Comparison of ENCODE assay signal across 8 cellular contexts in the genomic region with DNA sequence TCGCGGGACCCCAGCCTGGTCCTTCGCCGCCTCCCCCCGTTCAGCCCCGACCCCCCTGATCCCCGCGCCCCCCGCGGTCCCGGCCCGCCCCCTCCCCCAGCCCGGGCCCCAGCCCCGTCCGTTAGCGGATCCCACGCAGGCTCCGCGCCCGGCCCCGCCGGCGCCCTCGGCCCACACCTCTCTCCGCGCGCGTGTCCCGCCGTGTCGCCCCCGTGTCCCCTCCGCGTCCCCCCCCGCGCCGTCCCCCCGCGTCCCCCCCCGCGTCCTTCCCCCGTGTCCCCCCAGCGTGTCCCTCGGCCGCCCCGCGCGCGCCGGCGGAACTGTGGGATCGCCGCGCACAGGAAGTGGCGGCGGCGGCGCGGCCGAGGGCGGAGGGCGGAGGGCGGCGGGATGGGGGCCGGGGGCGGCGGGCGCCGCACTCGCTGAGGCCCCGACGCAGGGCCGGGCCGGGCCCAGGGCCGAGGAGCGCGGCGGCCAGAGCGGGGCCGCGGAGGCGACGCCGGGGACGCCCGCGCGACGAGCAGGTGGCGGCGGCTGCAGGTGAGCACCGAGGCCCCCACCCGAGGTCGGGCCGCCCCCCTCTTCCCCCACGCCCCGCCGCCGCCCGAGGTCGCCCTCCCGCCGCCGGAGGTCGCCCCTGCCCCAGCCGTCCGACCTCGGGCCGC. TPM values are rescaled to one million over a fixed set of nuclear protein-coding genes. Genes with fewer than 3 reads are reported as not detected.
DNase-seq lines count a peak whose midpoint lies in the region; ATAC-seq and TF ChIP-seq lines count a peak whose summit lies in the region.

A gene with protein sequence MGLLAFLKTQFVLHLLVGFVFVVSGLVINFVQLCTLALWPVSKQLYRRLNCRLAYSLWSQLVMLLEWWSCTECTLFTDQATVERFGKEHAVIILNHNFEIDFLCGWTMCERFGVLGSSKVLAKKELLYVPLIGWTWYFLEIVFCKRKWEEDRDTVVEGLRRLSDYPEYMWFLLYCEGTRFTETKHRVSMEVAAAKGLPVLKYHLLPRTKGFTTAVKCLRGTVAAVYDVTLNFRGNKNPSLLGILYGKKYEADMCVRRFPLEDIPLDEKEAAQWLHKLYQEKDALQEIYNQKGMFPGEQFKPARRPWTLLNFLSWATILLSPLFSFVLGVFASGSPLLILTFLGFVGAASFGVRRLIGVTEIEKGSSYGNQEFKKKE (plus strand): TSS at position 418 of the 665 bp plus-strand sequence. CDS start 94,459 bp downstream, outside the sequence.

- H3K4me1 ChIP-seq in breast epithelium: peaks cover 4 to 7% of the 10 kb centered on the region in 2 donors

- H3K4me3 ChIP-seq in AG10803 (ENCODE audit: low read length): peak within 1 kb of the TSS; percentile 67
- peak within 1 kb of the TSS; percentile 75 to 93 (median 89) for H3K4me3 ChIP-seq in breast epithelium
- H3K4me3 ChIP-seq in kidney epithelial cell (ENCODE audit: low read depth, low read length): peak within 1 kb of the TSS; percentile 65

- no peaks in the 10 kb centered on the region for H3K9me3 ChIP-seq in breast epithelium

- intact Hi-C loops in T-helper 1 cell treated with Interleukin-12 subunit alpha and Interleukin-12 subunit beta and Interleukin-4 antibody, amounts not matched to agents 30 ng/mL and 1 ng/mL, for 36 hours (cut with micrococcal nuclease): loop anchor here (2.0 to 5.0 kb wide), 3 partner anchors 22 to 53 kb away; no protein-coding TSS in a partner anchor
- intact Hi-C loops in breast epithelium (cut with DNase I; ENCODE audit: low total_unique reads): loop anchor here (5.0 kb wide), 1 partner anchor 72 kb away; no protein-coding TSS in a partner anchor

- ATAC-seq in GM21423 (IDR thresholded peaks at IDR 0.05; ENCODE audit: unreplicated experiment): peak; percentile 22
- ATAC-seq in HG03378 (IDR thresholded peaks at IDR 0.05; ENCODE audit: unreplicated experiment): no peak

- peak within 1 kb of the TSS; percentile 93 to 96 for H3K27ac ChIP-seq in breast epithelium

- TF ChIP-seq CTCF in AG10803 (conservative IDR thresholded peaks at IDR 0.05; ENCODE audit: low read length) (no peak), breast epithelium (IDR thresholded peaks at IDR 0.05) (no peak), kidney epithelial cell (IDR thresholded peaks at IDR 0.05; ENCODE audit: insufficient read depth, low read length, poor library complexity, severe bottlenecking) (no peak)

- H3K36me3 ChIP-seq in breast epithelium (no peaks in the 10 kb centered on the region), kidney epithelial cell (ENCODE audit: control insufficient read depth, insufficient read depth, low read length) (no peaks in the 10 kb centered on the region)

- no peak for TF ChIP-seq POLR2A in breast epithelium (IDR thresholded peaks at IDR 0.05)

- H3K27me3 ChIP-seq in breast epithelium (no peaks in the 10 kb centered on the region), kidney epithelial cell (ENCODE audit: control insufficient read depth, insufficient read depth, low read length) (no peaks in the 10 kb centered on the region)

- DNase-seq in AG10803 (ENCODE audit: low read depth): peak; percentile 17
- DNase-seq in breast epithelium (ENCODE audit: low spot score in 2 of 2): no peak
- DNase-seq in kidney epithelial cell (ENCODE audit: low read depth): no peak
- DNase-seq in stimulated activated CD4-positive, alpha-beta T cell treated with anti-CD3 and anti-CD28 coated beads, Interleukin-2, amount 100 ng/mL, for 4 hours (ENCODE audit: low read depth): peak; percentile 28
- no peak for DNase-seq in NCI-H2107 (lab: John Stamatoyannopoulos, UW)

RNA-seq across cellular contexts. Expression of the gene that starts here (rescaled TPM):
- total RNA-seq in T-helper 1 cell treated with Interleukin-12 subunit alpha and Interleukin-12 subunit beta and Interleukin-4 antibody, amounts not matched to agents 30 ng/mL and 1 ng/mL, for 36 hours: 124 and 135 TPM in 2 replicates
- total RNA-seq in breast epithelium (10 to 100 TPM; 27.2 to 35.8 (median 28.2) TPM), kidney epithelial cell (62.3 and 70.4 TPM in 2 replicates)

Comparison
In these comparisons a context has a peak if more than half of its experiments do, and no peak if none do; other contexts are left out.
1. DNase-seq: peak in AG10803 (single experiment) and stimulated activated CD4-positive, alpha-beta T cell treated with anti-CD3 and anti-CD28 coated beads, Interleukin-2, amount 100 ng/mL, for 4 hours (single experiment); none in breast epithelium (0 of 2), kidney epithelial cell (single experiment) and NCI-H2107 (single experiment).
2. Peak in every context shown above with its lines, with median percentiles within 50 percentile points of each other: H3K4me3 ChIP-seq.